Comparison of ENCODE assay signal across 21 cellular contexts in the genomic region with DNA sequence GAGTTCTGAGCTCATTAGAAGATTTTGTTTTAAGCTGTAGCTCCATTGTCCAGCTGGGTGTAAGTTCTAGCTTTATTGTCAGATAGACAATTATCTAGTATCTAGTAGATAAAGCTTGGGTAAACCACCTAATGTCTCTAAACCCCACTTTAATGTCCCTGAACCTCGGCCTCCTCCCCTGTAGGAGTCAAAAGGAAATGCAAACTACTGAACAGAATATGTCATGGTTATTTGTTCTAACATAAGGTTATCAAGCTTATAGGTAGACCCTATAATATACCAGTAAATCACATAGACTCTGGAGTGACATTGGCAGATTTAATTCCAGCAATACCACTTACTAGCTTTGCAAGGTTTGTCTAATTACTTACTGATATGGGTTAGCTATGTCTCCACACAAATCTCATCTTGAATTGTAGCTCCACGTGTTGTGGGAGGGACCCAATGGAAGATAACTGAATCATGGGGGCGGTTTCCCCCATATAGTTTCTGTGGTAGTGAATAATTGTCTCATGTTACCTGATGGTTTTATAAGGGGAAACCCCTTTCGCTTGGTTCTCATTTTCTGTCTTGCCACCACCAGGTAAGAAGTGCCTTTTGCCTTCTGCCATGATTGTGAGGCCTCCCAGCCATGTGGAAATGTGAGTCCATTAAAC. TPM values are rescaled to one million over a fixed set of nuclear protein-coding genes. Genes with fewer than 3 reads are reported as not detected.
DNase-seq lines count a peak whose midpoint lies in the region; ATAC-seq, FAIRE-seq and TF ChIP-seq lines count a peak whose summit lies in the region.
"Had no signal": no experiment of that assay in that cellular context is flagged by ENCODE, and none has a peak within 500 bp of the region (broad histone marks: within the 10 kb centered on the region; RNA-seq: fewer than 3 reads in every experiment).

No MANE protein-coding gene starts in this region.

- no peak overlapping the region for H3K27ac ChIP-seq in GM12878 (ENCODE audit: control insufficient read depth, insufficient read depth)
- no peak overlapping the region for H3K27ac ChIP-seq in testis
- H3K27ac ChIP-seq: C4-2B, heart left ventricle had no signal

- POLR2A ChIA-PET in activated CD4-positive, alpha-beta memory T cell treated with anti-CD3 and anti-CD28 coated beads for 36 hours (lab: Charles Lee), result interaction anchor here (1.0 to 1.5 kb wide), 4 partner anchors 16 to 79 kb away, joined by 3 to 6 read pairs (median 4); no protein-coding TSS in a partner anchor
- POLR2A ChIA-PET in activated CD4-positive, alpha-beta memory T cell treated with anti-CD3 and anti-CD28 coated beads, Interleukin-2, amount 10 ng/mL, durations not matched to agents 7 days and 5 days (lab: Charles Lee), result interaction anchor here (1.0 kb wide), 1 partner anchor 19 kb away, joined by 3 read pairs; no protein-coding TSS in a partner anchor
- POLR2A ChIA-PET in WTC11 (lab: Charles Lee) (no interaction called here), GM12878 (lab: Charles Lee) (interaction anchor here (1.2 to 1.3 kb wide), 2 partner anchors 11 kb away, joined by 6 to 10 read pairs; no protein-coding TSS in a partner anchor)

- no peaks in the 10 kb centered on the region for H3K36me3 Mint-ChIP-seq in activated CD4-positive, alpha-beta memory T cell treated with anti-CD3 and anti-CD28 coated beads for 36 hours
- peaks cover 3% of the 10 kb centered on the region for H3K36me3 Mint-ChIP-seq in activated CD4-positive, alpha-beta memory T cell treated with anti-CD3 and anti-CD28 coated beads, Interleukin-2, amount 10 ng/mL, durations not matched to agents 7 days and 5 days (ENCODE audit: low read depth)
- H3K36me3 Mint-ChIP-seq in WTC11, result no peaks in the 10 kb centered on the region; the same call in 1 of the 2 replicates

- WGBS in GM12878 (ENCODE audit: insufficient coverage, insufficient replicate concordance, low lambda C conversion rate, missing lambda C conversion rate), result 8% methylated on average over 4 of the region's 4 CpGs
- WGBS in testis, 2 donors, result 63 to 70% methylated on average over 4 of the region's 4 CpGs

- intact Hi-C loops in activated CD4-positive, alpha-beta memory T cell treated with anti-CD3 and anti-CD28 coated beads for 36 hours (cut with micrococcal nuclease), result loop anchor here (1.0 kb wide), 4 partner anchors 18 to 80 kb away; no protein-coding TSS in a partner anchor
- intact Hi-C loops in GM12878 (cut with micrococcal nuclease; ENCODE audit: unreplicated experiment), result no loop called here
- intact Hi-C loops in testis (cut with DNase I; ENCODE audit: low total_unique reads), result no loop called here

- no peak overlapping the region for H3K27ac Mint-ChIP-seq in activated CD4-positive, alpha-beta memory T cell treated with anti-CD3 and anti-CD28 coated beads for 36 hours
- no peak overlapping the region for H3K27ac Mint-ChIP-seq in activated CD4-positive, alpha-beta memory T cell treated with anti-CD3 and anti-CD28 coated beads, Interleukin-2, amount 10 ng/mL, durations not matched to agents 7 days and 5 days
- H3K27ac Mint-ChIP-seq in WTC11, result peak overlapping the region; percentile 49

- no peak overlapping the region for H3K9ac ChIP-seq in GM12878 (ENCODE audit: control insufficient read depth, insufficient read depth, low read length)

- SMC1A ChIA-PET in GM12878 (lab: Charles Lee; ENCODE audit: uncharacterized antibody, unreplicated experiment), result interaction anchor here (0.8 to 3.4 kb wide), 11 partner anchors 8 to 67 kb away, joined by 3 to 22 read pairs (median 4); no protein-coding TSS in a partner anchor

- no peak for TF ChIP-seq RAD21 in GM12878 (IDR thresholded peaks at IDR 0.05; ENCODE audit: insufficient read depth, low read depth, low read length)

- peaks cover 7% of the 10 kb centered on the region for H3K27me3 Mint-ChIP-seq in activated CD4-positive, alpha-beta memory T cell treated with anti-CD3 and anti-CD28 coated beads for 36 hours
- H3K27me3 Mint-ChIP-seq in activated CD4-positive, alpha-beta memory T cell treated with anti-CD3 and anti-CD28 coated beads, Interleukin-2, amount 10 ng/mL, durations not matched to agents 7 days and 5 days, result peaks cover 4% of the 10 kb centered on the region
- no peaks in the 10 kb centered on the region for H3K27me3 Mint-ChIP-seq in WTC11 (ENCODE audit: low read depth)
- H3K27me3 Mint-ChIP-seq: type B pancreatic cell had no signal

- H3K4me2 ChIP-seq in GM12878 (ENCODE audit: control insufficient read depth, insufficient read depth), result no peak overlapping the region

- H2AFZ ChIP-seq in GM12878 (ENCODE audit: control insufficient read depth, low read depth, low read length), result no peak overlapping the region

- H3K4me1 ChIP-seq in GM12878 (ENCODE audit: control insufficient read depth, insufficient read depth, low read length) (no peaks in the 10 kb centered on the region), testis (no peaks in the 10 kb centered on the region)

- peaks cover 22% of the 10 kb centered on the region for H3K79me2 ChIP-seq in GM12878 (ENCODE audit: control insufficient read depth, insufficient read depth, low read length)

- no TSS peak for BruUV-seq in GM12878 (replicated peaks; lab: Mats Ljungman, UMichigan)

- H4K20me1 ChIP-seq in GM12878 (ENCODE audit: control insufficient read depth, insufficient read depth), result no peaks in the 10 kb centered on the region

- H3K36me3 ChIP-seq in GM12878 (ENCODE audit: control insufficient read depth in 2 of 2, insufficient read depth in 2 of 2, low read length in 1 of 2) (no peaks in the 10 kb centered on the region; a peak in 1 of 4 replicates), testis (ENCODE audit: low read depth, missing control alignments) (no peaks in the 10 kb centered on the region)
- H3K36me3 ChIP-seq: heart left ventricle had no signal

- in situ Hi-C loops in GM12878 (cut with MboI), result no loop called here

- ATAC-seq in WTC11, result no peak
- ATAC-seq in GM12878, result peak; percentile 62
- ATAC-seq in GM18909 (IDR thresholded peaks at IDR 0.05; ENCODE audit: poor library complexity, unreplicated experiment), result no peak
- ATAC-seq: heart left ventricle, K562, right cardiac atrium had no signal

- no peak for TF ChIP-seq EP300 in GM12878 (IDR thresholded peaks at IDR 0.05; ENCODE audit: borderline replicate concordance in 1 of 2, control insufficient read depth in 1 of 2, low read depth in 2 of 2, low read length in 2 of 2)

- no peaks in the 10 kb centered on the region for H3K9me3 Mint-ChIP-seq in activated CD4-positive, alpha-beta memory T cell treated with anti-CD3 and anti-CD28 coated beads for 36 hours
- no peaks in the 10 kb centered on the region for H3K9me3 Mint-ChIP-seq in activated CD4-positive, alpha-beta memory T cell treated with anti-CD3 and anti-CD28 coated beads, Interleukin-2, amount 10 ng/mL, durations not matched to agents 7 days and 5 days
- H3K9me3 Mint-ChIP-seq in WTC11, result no peaks in the 10 kb centered on the region

- H3K4me1 Mint-ChIP-seq in activated CD4-positive, alpha-beta memory T cell treated with anti-CD3 and anti-CD28 coated beads for 36 hours (ENCODE audit: low read depth), result peaks cover 33% of the 10 kb centered on the region
- peaks cover 16% of the 10 kb centered on the region for H3K4me1 Mint-ChIP-seq in activated CD4-positive, alpha-beta memory T cell treated with anti-CD3 and anti-CD28 coated beads, Interleukin-2, amount 10 ng/mL, durations not matched to agents 7 days and 5 days
- peaks cover 50% of the 10 kb centered on the region for H3K4me1 Mint-ChIP-seq in WTC11

- RAD21 ChIA-PET in GM12878 (lab: Charles Lee; ENCODE audit: unreplicated experiment), result interaction anchor here (0.8 to 1.3 kb wide), 4 partner anchors 20 to 33 kb away, joined by 3 to 5 read pairs (median 4); no protein-coding TSS in a partner anchor

- no peak for TF ChIP-seq POLR2A in GM12878 (IDR thresholded peaks at IDR 0.05; ENCODE audit: low read depth, low read length)
- no peak for TF ChIP-seq POLR2A in testis (IDR thresholded peaks at IDR 0.05)

- DNase-seq in activated CD4-positive, alpha-beta memory T cell treated with anti-CD3 and anti-CD28 coated beads for 36 hours, result peak; percentile 67
- no peak for DNase-seq in activated CD4-positive, alpha-beta memory T cell treated with anti-CD3 and anti-CD28 coated beads, Interleukin-2, amount 10 ng/mL, durations not matched to agents 7 days and 5 days
- DNase-seq in WTC11 (ENCODE audit: low spot score) (no peak), GM12878 (ENCODE audit: low read depth, low spot score) (no peak), testis (no peak), SKM-1 treated with dmso at 0.1 percent for 144 hours (lab: John Stamatoyannopoulos, UW; ENCODE audit: unreplicated experiment) (no peak)
- peak; percentile 8 to 39 for DNase-seq in stimulated activated CD8-positive, alpha-beta memory T cell treated with anti-CD3 and anti-CD28 coated beads, Interleukin-15, amount 100 ng/mL, for 48 hours (ENCODE audit: low read depth in 2 of 2)
- DNase-seq: ACHN; activated CD8-positive, alpha-beta memory T cell treated with anti-CD3 and anti-CD28 coated beads, Interleukin-2, amount 50 U/mL, for 48 hours; anterior cingulate cortex; cerebellar nuclear complex; effector memory CD4-positive, alpha-beta T cell; HCEC 1CT; heart left ventricle; MV-4-11; NCI-H2029; right cardiac atrium had no signal

- H3K9me3 ChIP-seq in GM12878 (replicated peaks; ENCODE audit: control insufficient read depth, insufficient read depth, low read length), result no peaks in the 10 kb centered on the region
- no peaks in the 10 kb centered on the region for H3K9me3 ChIP-seq in testis
- H3K9me3 ChIP-seq: heart left ventricle had no signal

- no peak for TF ChIP-seq CTCF in WTC11 (IDR thresholded peaks at IDR 0.05)
- no peak for TF ChIP-seq CTCF in GM12878 (IDR thresholded peaks at IDR 0.05 in 2 of 3, conservative IDR thresholded peaks at IDR 0.05 in 1 of 3; ENCODE audit: control insufficient read depth in 2 of 3, extremely low read depth in 1 of 3, insufficient read depth in 1 of 3, low read depth in 3 of 3, low read length in 3 of 3)
- no peak for TF ChIP-seq CTCF in testis (IDR thresholded peaks at IDR 0.05)

- H3K27me3 ChIP-seq in GM12878 (replicated peaks in 1 of 2; ENCODE audit: control insufficient read depth in 2 of 2, insufficient read depth in 2 of 2, low read length in 1 of 2), result no peaks in the 10 kb centered on the region
- H3K27me3 ChIP-seq in testis, result no peaks in the 10 kb centered on the region
- H3K27me3 ChIP-seq: heart left ventricle had no signal

- H3K4me3 ChIP-seq in GM12878, result no peak overlapping the region
- H3K4me3 ChIP-seq in testis, result no peak overlapping the region
- H3K4me3 ChIP-seq: heart left ventricle, K562 had no signal

- CTCF ChIA-PET in activated CD4-positive, alpha-beta memory T cell treated with anti-CD3 and anti-CD28 coated beads for 36 hours (lab: Charles Lee), result interaction anchor here (0.6 to 1.8 kb wide), 3 partner anchors 17 to 1756 kb away, joined by 4 to 8 read pairs (median 4); no protein-coding TSS in a partner anchor
- CTCF ChIA-PET in activated CD4-positive, alpha-beta memory T cell treated with anti-CD3 and anti-CD28 coated beads, Interleukin-2, amount 10 ng/mL, durations not matched to agents 7 days and 5 days (lab: Charles Lee), result no interaction called here
- CTCF ChIA-PET in WTC11 (lab: Charles Lee) (interaction anchor here (1.1 kb wide), 1 partner anchor 33 kb away, joined by 4 read pairs; no protein-coding TSS in a partner anchor), GM12878 (lab: Yijun Ruan, JAX) (interaction anchor here (1.0 to 1.4 kb wide), 4 partner anchors 14 to 66 kb away, joined by 3 to 4 read pairs (median 3); no protein-coding TSS in a partner anchor)

- H3K4me3 Mint-ChIP-seq in activated CD4-positive, alpha-beta memory T cell treated with anti-CD3 and anti-CD28 coated beads for 36 hours, result no peak overlapping the region
- H3K4me3 Mint-ChIP-seq in activated CD4-positive, alpha-beta memory T cell treated with anti-CD3 and anti-CD28 coated beads, Interleukin-2, amount 10 ng/mL, durations not matched to agents 7 days and 5 days, result no peak overlapping the region
- no peak overlapping the region for H3K4me3 Mint-ChIP-seq in WTC11
- H3K4me3 Mint-ChIP-seq: type B pancreatic cell had no signal

- no peak for FAIRE-seq in GM12878 (lab: Jason Lieb, UNC)
- FAIRE-seq: K562 had no signal

RNA-seq across cellular contexts. Expression of a gene that starts 29.4 kb away (rescaled TPM):
- total RNA-seq in activated CD4-positive, alpha-beta memory T cell treated with anti-CD3 and anti-CD28 coated beads for 36 hours, result 10 to 100 TPM; 17.6 to 20.4 TPM
- 10 to 100 TPM; 22.8 to 24.8 TPM for total RNA-seq in activated CD4-positive, alpha-beta memory T cell treated with anti-CD3 and anti-CD28 coated beads, Interleukin-2, amount 10 ng/mL, durations not matched to agents 7 days and 5 days
- total RNA-seq in WTC11 (2021) (239 to 267 TPM (median 240 TPM) in 3 replicates), GM12878 (2014; rRNA removed) (89.3 and 106 TPM in 2 replicates), GM12878 (2014; rRNA removed; fragmentation: Illumina TruSeq; extraction: Trizol) (122 and 123 TPM in 2 replicates), GM12878 (2021) (187 and 203 TPM in 2 replicates), testis (10 to 100 TPM; 34.7 to 44.2 TPM)
- total RNA-seq in GM12878 (2013; cell fraction: nucleolus; rRNA removed), result 74.1 and 84.6 TPM in 2 replicates
- 14.8 TPM for polyA plus RNA-seq in GM12878 (2011; ENCODE audit: low read depth)
- polyA plus RNA-seq in GM12878 (2011; rRNA removed) (31.2 and 47.4 TPM in 2 replicates), GM12878 (2014; fragmentation: Illumina TruSeq; extraction: Trizol) (74.4 and 107 TPM in 2 replicates), GM12878 (2014; fragmentation: Nextera tagmentation; extraction: Ambion mirVana) (10 to 100 TPM; 26.2 to 38.1 TPM), GM12878 (2014; rRNA removed) (44.6 and 50.4 TPM in 2 replicates), GM12878 (2016; fragmentation: Nextera tagmentation; extraction: Ambion mirVana) (100 to 1,000 TPM; 153 to 162 TPM), testis (ENCODE audit: insufficient read depth, low read depth, low replicate concordance) (30.8 TPM)
- polyA plus RNA-seq in GM12878 (2011; cell fraction: cytosol; rRNA removed), result 10.6 and 17.6 TPM in 2 replicates
- 15.1 and 18.7 TPM in 2 replicates for polyA plus RNA-seq in GM12878 (2011; cell fraction: nucleus; rRNA removed)
- polyA plus RNA-seq in GM12878 (2012), result 21.9 and 34.6 TPM in 2 replicates
- 61.8 and 62.7 TPM in 2 replicates for polyA minus RNA-seq in GM12878 (2011; rRNA and poly(A)+ RNA removed)
- 35.9 and 38.3 TPM in 2 replicates for polyA minus RNA-seq in GM12878 (2011; cell fraction: cytosol; rRNA and poly(A)+ RNA removed)
- polyA minus RNA-seq in GM12878 (2011; cell fraction: nucleus; rRNA and poly(A)+ RNA removed), result 27.0 and 40.6 TPM in 2 replicates

Comparison
In these comparisons a context has a peak if more than half of its experiments do, and no peak if none do; other contexts are left out.
1. DNase-seq: peak in activated CD4-positive, alpha-beta memory T cell treated with anti-CD3 and anti-CD28 coated beads for 36 hours (single experiment) and stimulated activated CD8-positive, alpha-beta memory T cell treated with anti-CD3 and anti-CD28 coated beads, Interleukin-15, amount 100 ng/mL, for 48 hours (2 of 2); none in activated CD4-positive, alpha-beta memory T cell treated with anti-CD3 and anti-CD28 coated beads, Interleukin-2, amount 10 ng/mL, durations not matched to agents 7 days and 5 days (single experiment), WTC11 (single experiment), GM12878 (single experiment), testis (single experiment) and SKM-1 treated with dmso at 0.1 percent for 144 hours (single experiment).